Comparison of ENCODE assay signal across 21 cellular contexts in genomic region chr10:73585223-73585784, GRCh38. TPM values are rescaled to one million over a fixed set of nuclear protein-coding genes. Genes with fewer than 3 reads are reported as not detected.
A peak's percentile ranks its signal among the peaks of the same experiment; 100 is the strongest.
DNase-seq lines count a peak whose midpoint lies in the region; ATAC-seq, FAIRE-seq and TF ChIP-seq lines count a peak whose summit lies in the region.
"Had no signal": no experiment of that assay in that cellular context is flagged by ENCODE, and none has a peak within 500 bp of the region (broad histone marks: within the 10 kb centered on the region; RNA-seq: fewer than 3 reads in every experiment).

No MANE protein-coding gene starts in this region.

- intact Hi-C loops in HepG2 (cut with micrococcal nuclease; ENCODE audit: unreplicated experiment) = no loop called here
- intact Hi-C loops in right lobe of liver (cut with DNase I) = no loop called here
- intact Hi-C loops in esophagus muscularis mucosa (cut with DNase I) = loop anchor here (5.0 kb wide), 1 partner anchor 42 kb away; no protein-coding TSS in a partner anchor
- intact Hi-C loops in sciatic nerve (cut with DNase I) = no loop called here

- H3K4me1 ChIP-seq in HepG2 (ENCODE audit: insufficient read depth, low read length) (peaks cover 70% of the 10 kb centered on the region), right lobe of liver (peaks cover 0 to 34% (median 4%) of the 10 kb centered on the region in 4 donors), esophagus muscularis mucosa (peaks cover 20 to 62% (median 49%) of the 10 kb centered on the region in 4 donors)

- in situ Hi-C loops in HepG2 (cut with HindIII; ENCODE audit: extremely low pct_ligation_motif_present, low pct_unique_long_range_greater_than_20kb) = no loop called here

- no peak overlapping the region for H2AFZ ChIP-seq in HepG2 (ENCODE audit: low read length)

- H3K27me3 ChIP-seq in HepG2 (ENCODE audit: control insufficient read depth in 1 of 2, insufficient read depth in 2 of 2, low read length in 2 of 2) (no peaks in the 10 kb centered on the region), right lobe of liver (no peaks in the 10 kb centered on the region), esophagus muscularis mucosa (no peaks in the 10 kb centered on the region)
- H3K27me3 ChIP-seq: esophagus squamous epithelium, MG63 had no signal

- TF ChIP-seq POLR2A in HepG2 (IDR thresholded peaks at IDR 0.05; ENCODE audit: insufficient read depth in 1 of 2, low read depth in 2 of 2, low read length in 2 of 2) = no peak
- TF ChIP-seq POLR2A in right lobe of liver (IDR thresholded peaks at IDR 0.05) = no peak
- no peak for TF ChIP-seq POLR2A in esophagus muscularis mucosa (IDR thresholded peaks at IDR 0.05; ENCODE audit: low read depth)

- peaks cover 18% of the 10 kb centered on the region for H3K79me2 ChIP-seq in HepG2 (ENCODE audit: insufficient read depth, low read length)

- FAIRE-seq in HepG2 (lab: Jason Lieb, UNC) (no peak), frontal cortex (lab: Jason Lieb, UNC) (no peak)
- FAIRE-seq: A549, colon had no signal

- H3K36me3 ChIP-seq in HepG2 (replicated peaks in 1 of 2; ENCODE audit: control insufficient read depth in 1 of 2, insufficient read depth in 2 of 2, low read length in 2 of 2) (no peaks in the 10 kb centered on the region), right lobe of liver (no peaks in the 10 kb centered on the region), esophagus muscularis mucosa (no peaks in the 10 kb centered on the region)
- H3K36me3 ChIP-seq: esophagus squamous epithelium, MG63 had no signal

- CTCF ChIA-PET in HepG2 (lab: Yijun Ruan, JAX; ENCODE audit: low intra/inter-chr PET ratio, low total read pairs) = no interaction called here

- POLR2A ChIA-PET in HepG2 (lab: Yijun Ruan, JAX) = no interaction called here

- H3K27ac ChIP-seq in HepG2 (ENCODE audit: extremely low read length, insufficient read depth, low read length) = no peak overlapping the region
- H3K27ac ChIP-seq in right lobe of liver = no peak overlapping the region
- H3K27ac ChIP-seq in esophagus muscularis mucosa (replicated peaks in 1 of 4) = peak overlapping the region; percentile 50 to 69 (median 58)

- 96% methylated on average over 3 of the region's 3 CpGs for WGBS in HepG2 (ENCODE audit: low lambda C conversion rate)
- 100% methylated on average over 3 of the region's 3 CpGs for WGBS in right lobe of liver (ENCODE audit: insufficient coverage, low coverage, low lambda C conversion rate, missing lambda C conversion rate)
- 92% methylated on average over 3 of the region's 3 CpGs for WGBS in esophagus muscularis mucosa

- H3K9me3 ChIP-seq in HepG2 (ENCODE audit: low read length) (peaks cover 5% of the 10 kb centered on the region; the same call in 1 of the 2 replicates), right lobe of liver (no peaks in the 10 kb centered on the region), esophagus muscularis mucosa (no peaks in the 10 kb centered on the region)
- H3K9me3 ChIP-seq: esophagus squamous epithelium had no signal

- H3K4me3 ChIP-seq in HepG2 (replicated peaks in 1 of 3; ENCODE audit: insufficient read depth in 1 of 3, low read depth in 2 of 3, low read length in 3 of 3) (no peak overlapping the region), right lobe of liver (no peak overlapping the region), esophagus muscularis mucosa (no peak overlapping the region)
- H3K4me3 ChIP-seq: A549, esophagus squamous epithelium, MG63 had no signal

- BruUV-seq in HepG2 (replicated peaks; lab: Mats Ljungman, UMichigan) = no TSS peak

- no peak for TF ChIP-seq RAD21 in HepG2 (CRISPR knock-in tag; IDR thresholded peaks at IDR 0.05)

- no peak for TF ChIP-seq CTCF in HepG2 (CRISPR knock-in tag; IDR thresholded peaks at IDR 0.05)
- no peak for TF ChIP-seq CTCF in right lobe of liver (IDR thresholded peaks at IDR 0.05)
- no peak for TF ChIP-seq CTCF in esophagus muscularis mucosa (IDR thresholded peaks at IDR 0.05)

- no peak for DNase-seq in HepG2 (ENCODE audit: low spot score)
- DNase-seq in right lobe of liver = no peak
- DNase-seq in esophagus muscularis mucosa (ENCODE audit: extremely low spot score) = no peak
- DNase-seq in sciatic nerve (ENCODE audit: low spot score) = no peak
- DNase-seq in Kasumi-1 (lab: John Stamatoyannopoulos, UW) = no peak
- DNase-seq in frontal cortex (ENCODE audit: low spot score in 2 of 2) = no peak
- DNase-seq in NCI-H510A (lab: John Stamatoyannopoulos, UW) = no peak
- DNase-seq in SKM-1 treated with dmso at 0.1 percent for 144 hours (lab: John Stamatoyannopoulos, UW; ENCODE audit: unreplicated experiment) = no peak
- DNase-seq: activated CD4-positive, alpha-beta T cell treated with anti-CD3 and anti-CD28 coated beads, Interleukin-2, amount 50 U/mL, for 4 hours; activated naive CD8-positive, alpha-beta T cell treated with anti-CD3 and anti-CD28 coated beads, Interleukin-2, amount 50 U/mL, for 24 hours; activated T-cell treated with anti-CD3 and anti-CD28 coated beads, Interleukin-2, amount 50 U/mL, for 72 hours; CD8-positive, alpha-beta memory T cell; esophagus squamous epithelium; GDM1; MG63; NCI-H1930; NCI-H524 had no signal

- no peaks in the 10 kb centered on the region; the same call in 1 of the 2 replicates for H4K20me1 ChIP-seq in HepG2 (ENCODE audit: insufficient read depth, low read length)

- H3K9ac ChIP-seq in HepG2 (ENCODE audit: insufficient read depth, low read depth, low read length) = no peak overlapping the region

- H3K4me2 ChIP-seq in HepG2 (ENCODE audit: low read depth, low read length) = no peak overlapping the region

- TF ChIP-seq EP300 in HepG2 (IDR thresholded peaks at IDR 0.05; ENCODE audit: low read depth in 2 of 2, low read length in 2 of 2) (no peak), HepG2 (CRISPR knock-in tag; IDR thresholded peaks at IDR 0.05; ENCODE audit: borderline replicate concordance) (no peak), esophagus muscularis mucosa (IDR thresholded peaks at IDR 0.05) (no peak)

- no peak for ATAC-seq in HepG2
- ATAC-seq in right lobe of liver = no peak
- peak; percentile 3 for ATAC-seq in sciatic nerve
- ATAC-seq: activated naive CD8-positive, alpha-beta T cell treated with anti-CD3 and anti-CD28 coated beads, Interleukin-2, amount 50 U/mL, for 24 hours; activated T-cell treated with anti-CD3 and anti-CD28 coated beads, Interleukin-2, amount 50 U/mL, for 72 hours; stimulated activated memory B cell treated with anti-CD40 and anti-IgM and Interleukin-4, amounts not matched to agents 10 μg/mL and 1 μg/mL and 100 μg/mL, for 72 hours had no signal

RNA-seq across cellular contexts. Expression of gene USP54, which starts 5.8 kb away (rescaled TPM):
- total RNA-seq in HepG2 (2016; rRNA removed; fragmentation: Illumina TruSeq; extraction: Trizol) (18.1 and 20.2 TPM in 2 replicates), right lobe of liver (1 to 10 TPM; 1.5 to 5.7 (median 3.6) TPM), esophagus muscularis mucosa (10 to 100 TPM; 45.6 to 54.8 (median 46.7) TPM), sciatic nerve (66.6 TPM), frontal cortex (32.6 TPM)
- total RNA-seq in HepG2 (2016; cell fraction: cytosol; rRNA removed; fragmentation: Illumina TruSeq; extraction: Trizol; ENCODE audit: low read depth) = 11.3 and 14.3 TPM in 2 replicates
- total RNA-seq in HepG2 (2016; cell fraction: insoluble cytoplasmic fraction; rRNA removed; fragmentation: Illumina TruSeq; extraction: Trizol) = 17.6 and 24.1 TPM in 2 replicates
- total RNA-seq in HepG2 (2016; cell fraction: membrane; rRNA removed; fragmentation: Illumina TruSeq; extraction: Trizol) = 13.5 and 16.9 TPM in 2 replicates
- 21.2 and 23.4 TPM in 2 replicates for total RNA-seq in HepG2 (2016; cell fraction: nucleus; rRNA removed; fragmentation: Illumina TruSeq; extraction: Trizol)
- polyA plus RNA-seq in HepG2 (2011; rRNA removed) = 16.1 and 25.0 TPM in 2 replicates
- polyA plus RNA-seq in HepG2 (2011; cell fraction: cytosol; rRNA removed) = 10.3 and 14.4 TPM in 2 replicates
- polyA plus RNA-seq in HepG2 (2011; cell fraction: nucleus; rRNA removed) = 15.2 and 17.5 TPM in 2 replicates
- polyA plus RNA-seq in HepG2 (2012) = 9.0 and 10.2 TPM in 2 replicates
- polyA plus RNA-seq in HepG2 (2016; cell fraction: cytosol; fragmentation: Illumina TruSeq; extraction: Trizol; ENCODE audit: low read depth) = 0.40 and 0.62 TPM in 2 replicates
- polyA plus RNA-seq in HepG2 (2016; cell fraction: insoluble cytoplasmic fraction; fragmentation: Illumina TruSeq; extraction: Trizol; ENCODE audit: low read depth) = 8.0 and 9.7 TPM in 2 replicates
- polyA plus RNA-seq in HepG2 (2016; cell fraction: membrane; fragmentation: Illumina TruSeq; extraction: Trizol; ENCODE audit: low read depth) = 1.5 and 2.1 TPM in 2 replicates
- polyA plus RNA-seq in HepG2 (2016; cell fraction: nucleus; fragmentation: Illumina TruSeq; extraction: Trizol; ENCODE audit: insufficient read depth, low read depth) = 18.9 and 21.0 TPM in 2 replicates
- polyA minus RNA-seq in HepG2 (2011; rRNA and poly(A)+ RNA removed; ENCODE audit: low replicate concordance) = 35.8 and 39.2 TPM in 2 replicates
- 9.8 and 12.8 TPM in 2 replicates for polyA minus RNA-seq in HepG2 (2011; cell fraction: cytosol; rRNA and poly(A)+ RNA removed)
- 24.6 and 31.2 TPM in 2 replicates for polyA minus RNA-seq in HepG2 (2011; cell fraction: nucleus; rRNA and poly(A)+ RNA removed)

RNA-seq across cellular contexts. Expression of gene MYOZ1, which starts 56.0 kb away (rescaled TPM):
- total RNA-seq in HepG2 (2016; rRNA removed; fragmentation: Illumina TruSeq; extraction: Trizol) (not detected in 2 replicates), right lobe of liver (1 to 10 TPM in 1 of 6 experiments, under 1 TPM in 1, not detected in 4; 0.74 to 1.1 TPM), esophagus muscularis mucosa (under 1 TPM in 2 of 4 donors, not detected in 2; 0.17 to 0.29 TPM), sciatic nerve (1.1 TPM), frontal cortex (0.41 TPM)
- not detected in 2 replicates for total RNA-seq in HepG2 (2016; cell fraction: cytosol; rRNA removed; fragmentation: Illumina TruSeq; extraction: Trizol; ENCODE audit: low read depth)
- not detected in 2 replicates for total RNA-seq in HepG2 (2016; cell fraction: insoluble cytoplasmic fraction; rRNA removed; fragmentation: Illumina TruSeq; extraction: Trizol)
- total RNA-seq in HepG2 (2016; cell fraction: membrane; rRNA removed; fragmentation: Illumina TruSeq; extraction: Trizol) = not detected in 2 replicates
- not detected in 2 replicates for total RNA-seq in HepG2 (2016; cell fraction: nucleus; rRNA removed; fragmentation: Illumina TruSeq; extraction: Trizol)
- not detected in 2 replicates for polyA plus RNA-seq in HepG2 (2011; rRNA removed)
- not detected in 2 replicates for polyA plus RNA-seq in HepG2 (2011; cell fraction: cytosol; rRNA removed)
- polyA plus RNA-seq in HepG2 (2011; cell fraction: nucleus; rRNA removed) = not detected in 2 replicates
- not detected in 2 replicates for polyA plus RNA-seq in HepG2 (2012)
- polyA plus RNA-seq in HepG2 (2016; cell fraction: cytosol; fragmentation: Illumina TruSeq; extraction: Trizol; ENCODE audit: low read depth) = not detected in 2 replicates
- not detected in 2 replicates for polyA plus RNA-seq in HepG2 (2016; cell fraction: insoluble cytoplasmic fraction; fragmentation: Illumina TruSeq; extraction: Trizol; ENCODE audit: low read depth)
- not detected in 2 replicates for polyA plus RNA-seq in HepG2 (2016; cell fraction: membrane; fragmentation: Illumina TruSeq; extraction: Trizol; ENCODE audit: low read depth)
- polyA plus RNA-seq in HepG2 (2016; cell fraction: nucleus; fragmentation: Illumina TruSeq; extraction: Trizol; ENCODE audit: insufficient read depth, low read depth) = not detected in 2 replicates
- polyA minus RNA-seq in HepG2 (2011; rRNA and poly(A)+ RNA removed; ENCODE audit: low replicate concordance) = not detected in 2 replicates
- not detected in 2 replicates for polyA minus RNA-seq in HepG2 (2011; cell fraction: cytosol; rRNA and poly(A)+ RNA removed)
- not detected in 2 replicates for polyA minus RNA-seq in HepG2 (2011; cell fraction: nucleus; rRNA and poly(A)+ RNA removed)
- total RNA-seq: activated T-cell treated with anti-CD3 and anti-CD28 coated beads, Interleukin-2, amount 50 U/mL, for 72 hours; CD8-positive, alpha-beta memory T cell; OCI-LY7 had no signal
- polyA plus RNA-seq: CD8-positive, alpha-beta memory T cell had no signal

Comparison
In these comparisons a context has a peak if more than half of its experiments do, and no peak if none do; other contexts are left out.
1. H3K27ac ChIP-seq: peak in esophagus muscularis mucosa (4 of 4); none in HepG2 (single experiment) and right lobe of liver (0 of 3).